20 cellular contexts compared by ENCODE assay signal in the genomic region with DNA sequence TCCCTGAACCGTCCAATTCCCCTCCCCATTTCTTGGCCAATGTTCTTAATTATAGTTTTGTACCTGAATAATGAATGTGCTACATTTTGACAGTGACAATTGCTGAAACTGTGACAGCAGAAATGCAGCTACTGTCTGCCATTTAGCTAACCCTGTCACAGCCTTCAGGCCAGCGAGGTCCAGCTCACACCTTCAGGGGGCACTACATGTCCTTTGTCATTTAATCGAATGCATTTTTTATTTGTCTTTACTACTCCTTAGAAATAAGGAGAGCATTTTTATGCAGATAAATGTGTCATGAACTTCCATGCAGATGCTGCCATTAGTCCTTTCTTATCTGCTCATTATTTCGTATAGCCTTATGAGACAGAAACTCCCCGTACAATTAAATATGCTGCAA.
"Had no signal": no experiment of that assay in that cellular context is flagged by ENCODE, and none has a peak within 500 bp of the region (broad histone marks: within the 10 kb centered on the region; RNA-seq: fewer than 3 reads in every experiment).

No MANE protein-coding gene starts in this region.

- ATAC-seq: activated CD8-positive, alpha-beta T cell treated with anti-CD3 and anti-CD28 coated beads, Interleukin-2, amount 10 ng/mL, durations not matched to agents 7 days and 5 days; activated naive CD8-positive, alpha-beta T cell treated with anti-CD3 and anti-CD28 coated beads, Interleukin-2, amount 50 U/mL, for 24 hours; left colon; lower lobe of right lung; natural killer cell treated with Interleukin-12 subunit alpha and Interleukin-12 subunit beta and Interleukin-15 and Interleukin-18, amount 100 ng/mL, for 72 hours; stimulated activated memory B cell treated with anti-CD40 and anti-IgM and Interleukin-4, amounts not matched to agents 10 μg/mL and 1 μg/mL and 100 μg/mL, for 72 hours had no signal

- H3K9me3 ChIP-seq: esophagus muscularis mucosa, lower lobe of right lung, spleen, testis, upper lobe of left lung had no signal

- H3K36me3 ChIP-seq: esophagus muscularis mucosa, lower lobe of right lung, spleen, upper lobe of left lung had no signal

- DNase-seq: activated B cell treated with CpG ODN at 0.5 μM for 24 hours; activated CD4-positive, alpha-beta T cell treated with anti-CD3 and anti-CD28 coated beads for 48 hours; activated CD8-positive, alpha-beta T cell treated with anti-CD3 and anti-CD28 coated beads, Interleukin-2, amount 10 ng/mL, durations not matched to agents 7 days and 5 days; activated naive CD4-positive, alpha-beta T cell treated with Interleukin-2 at 50 U/mL for 16 hours; activated naive CD8-positive, alpha-beta T cell treated with anti-CD3 and anti-CD28 coated beads, Interleukin-2, amount 50 U/mL, for 24 hours; activated T-cell treated with anti-CD3 and anti-CD28 coated beads, Interleukin-2, amount 50 U/mL, for 24 hours; anterior cingulate cortex; central memory CD4-positive, alpha-beta T cell; islet precursor cell; left colon; lower lobe of right lung; spleen; stimulated activated CD4-positive, alpha-beta T cell treated with anti-CD3 and anti-CD28 coated beads, Interleukin-4, amount 100 ng/mL, for 4 hours; testis; upper lobe of left lung had no signal

- H3K4me1 ChIP-seq: esophagus muscularis mucosa, lower lobe of right lung, upper lobe of left lung had no signal

- FAIRE-seq: colon, TTC549 had no signal

- H3K27ac ChIP-seq: esophagus muscularis mucosa, lower lobe of right lung, spleen, testis, upper lobe of left lung had no signal

- H3K4me3 ChIP-seq: esophagus muscularis mucosa, lower lobe of right lung, spleen, testis, upper lobe of left lung had no signal

- H3K27me3 ChIP-seq: esophagus muscularis mucosa, spleen, testis, upper lobe of left lung had no signal
